In the genomic region with DNA sequence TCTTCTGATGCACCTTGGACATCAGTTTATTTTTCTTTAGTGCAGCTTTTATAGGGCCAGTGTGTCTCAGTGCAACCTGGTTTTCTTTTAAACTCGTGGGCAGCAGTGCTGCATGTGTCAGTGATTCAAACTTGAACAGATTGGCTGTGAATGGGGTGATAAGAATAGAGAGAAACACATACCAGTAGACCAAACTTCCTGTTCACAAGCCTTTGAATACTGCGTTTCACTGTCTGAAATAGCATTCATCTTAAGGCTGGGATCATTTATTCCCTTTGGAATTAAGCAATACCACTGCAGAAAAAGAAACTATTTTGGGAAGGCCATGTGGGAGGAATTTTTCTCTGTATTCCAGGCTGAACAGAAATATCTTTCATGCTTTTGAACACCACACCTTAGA, we compare ENCODE assay signal across 11 cellular contexts. TPM values are rescaled to one million over a fixed set of nuclear protein-coding genes. Genes with fewer than 3 reads are reported as not detected.
DNase-seq lines count a peak whose midpoint lies in the region; ATAC-seq and TF ChIP-seq lines count a peak whose summit lies in the region.
"Had no signal": no experiment of that assay in that cellular context is flagged by ENCODE, and none has a peak within 500 bp of the region (broad histone marks: within the 10 kb centered on the region; RNA-seq: fewer than 3 reads in every experiment).

No MANE protein-coding gene starts in this region.

- peaks cover 32% of the 10 kb centered on the region for H3K4me1 ChIP-seq in adipocyte (ENCODE audit: control insufficient read depth, insufficient read depth, low read length)
- peaks cover 6 to 72% (median 48%) of the 10 kb centered on the region in 12 donors for H3K4me1 ChIP-seq in heart left ventricle
- H3K4me1 ChIP-seq in rectal smooth muscle tissue (ENCODE audit: control insufficient read depth, insufficient read depth, low read length), result peaks cover 16% of the 10 kb centered on the region

- WGBS in heart left ventricle, 4 donors, result 1 to 5% (median 2%) methylated on average over 2 of the region's 2 CpGs

- H3K36me3 ChIP-seq in adipocyte (ENCODE audit: control insufficient read depth, insufficient read depth, low read length, severe bottlenecking) (peaks cover 38% of the 10 kb centered on the region), heart left ventricle (peaks cover 0 to 53% (median 24%) of the 10 kb centered on the region in 9 donors), rectal smooth muscle tissue (ENCODE audit: control insufficient read depth, insufficient read depth, low read length) (peaks cover 2% of the 10 kb centered on the region)

- H3K9me3 ChIP-seq in adipocyte (ENCODE audit: control insufficient read depth, low read length), result no peaks in the 10 kb centered on the region
- no peaks in the 10 kb centered on the region for H3K9me3 ChIP-seq in heart left ventricle

- H3K4me3 ChIP-seq in adipocyte (ENCODE audit: low read length) (peak overlapping the region; percentile 56), heart left ventricle (no peak overlapping the region), rectal smooth muscle tissue (ENCODE audit: low read length) (no peak overlapping the region)

- no peak for TF ChIP-seq POLR2A in heart left ventricle (IDR thresholded peaks at IDR 0.05)

- intact Hi-C loops in heart left ventricle (cut with DNase I), result loop anchor here in 5 of 10 donors (5.0 to 10.0 kb wide), 2 partner anchors 46 to 49 kb away; no protein-coding TSS in a partner anchor

- ATAC-seq in heart left ventricle (peak; percentile 47 to 85 (median 74)), HG02885 (IDR thresholded peaks at IDR 0.05; ENCODE audit: poor library complexity, unreplicated experiment) (no peak)
- ATAC-seq: stimulated activated naive CD8-positive, alpha-beta T cell treated with anti-CD3 and anti-CD28 coated beads, Interleukin-15, amount 100 ng/mL, for 72 hours had no signal

- H3K27ac ChIP-seq in heart left ventricle (peak overlapping the region in 11 of 12 donors; percentile 7 to 64 (median 51)), rectal smooth muscle tissue (ENCODE audit: low read depth, low read length) (peak overlapping the region; percentile 38)

- H3K27me3 ChIP-seq in adipocyte (replicated peaks; ENCODE audit: control insufficient read depth, insufficient read depth, low read length) (no peaks in the 10 kb centered on the region), heart left ventricle (no peaks in the 10 kb centered on the region), rectal smooth muscle tissue (ENCODE audit: control insufficient read depth, insufficient read depth, low read length) (no peaks in the 10 kb centered on the region)

- DNase-seq in COLO829 (ENCODE audit: low spot score) (peak; percentile 83), adipocyte (ENCODE audit: low read depth) (peak; percentile 64), heart left ventricle (no peak), GM19240 (ENCODE audit: insufficient read length, low spot score) (no peak), DMS153 (lab: John Stamatoyannopoulos, UW) (no peak), activated gamma-delta T cell treated with Interleukin-2 at 50 U/mL for 16 hours (no peak)
- DNase-seq: CD4-positive, CD25-positive, alpha-beta regulatory T cell; effector memory CD4-positive, alpha-beta T cell; stimulated activated naive CD8-positive, alpha-beta T cell treated with anti-CD3 and anti-CD28 coated beads, Interleukin-15, amount 100 ng/mL, for 72 hours had no signal

- H3K9ac ChIP-seq in adipocyte (ENCODE audit: low read length) (peak overlapping the region; percentile 37), rectal smooth muscle tissue (ENCODE audit: low read length) (peak overlapping the region; percentile 22)

- TF ChIP-seq CTCF in heart left ventricle (IDR thresholded peaks at IDR 0.05), result no peak

RNA-seq across cellular contexts. Expression of a gene that starts 51.7 kb away (rescaled TPM):
- 100 to 1,000 TPM in 8 of 9 donors, 10 to 100 TPM in 1; 85.1 to 280 (median 121) TPM for total RNA-seq in heart left ventricle
- 10 to 100 TPM; 59.0 to 87.2 TPM for polyA plus RNA-seq in heart left ventricle

Comparison
In these comparisons a context has a peak if more than half of its experiments do, and no peak if none do; other contexts are left out.
1. DNase-seq: peak in COLO829 (single experiment) and adipocyte (single experiment); none in heart left ventricle (0 of 5), GM19240 (single experiment), DMS153 (single experiment) and activated gamma-delta T cell treated with Interleukin-2 at 50 U/mL for 16 hours (single experiment).